In genomic region chr1:63407002-63407401, GRCh38 we compare ENCODE assay signal across 21 cellular contexts. TPM values are rescaled to one million over a fixed set of nuclear protein-coding genes. Genes with fewer than 3 reads are reported as not detected.
DNase-seq lines count a peak whose midpoint lies in the region; ATAC-seq, FAIRE-seq and TF ChIP-seq lines count a peak whose summit lies in the region.
"Had no signal": no experiment of that assay in that cellular context is flagged by ENCODE, and none has a peak within 500 bp of the region (broad histone marks: within the 10 kb centered on the region; RNA-seq: fewer than 3 reads in every experiment).

No MANE protein-coding gene starts in this region.

- H3K56ac ChIP-seq in IMR-90 (ENCODE audit: extremely low read depth, insufficient read depth, low read length) = no peak overlapping the region

- H3K18ac ChIP-seq in IMR-90 (ENCODE audit: low read depth, low read length) = no peak overlapping the region

- H3K4me3 Mint-ChIP-seq in glutamatergic neuron (ENCODE audit: unreplicated experiment) = no peak overlapping the region
- H3K4me3 Mint-ChIP-seq in activated CD4-positive, alpha-beta T cell treated with anti-CD3 and anti-CD28 coated beads for 36 hours = no peak overlapping the region
- no peak overlapping the region for H3K4me3 Mint-ChIP-seq in activated CD4-positive, alpha-beta T cell treated with anti-CD3 and anti-CD28 coated beads, Interleukin-2, amount 10 ng/mL, durations not matched to agents 24 days and 14 days
- H3K4me3 Mint-ChIP-seq: CD4-positive, CD25-positive, alpha-beta regulatory T cell had no signal

- no peak overlapping the region for H2BK15ac ChIP-seq in IMR-90 (ENCODE audit: low read depth, low read length)

- H3K27ac ChIP-seq in IMR-90 (ENCODE audit: insufficient read depth, low read length) (peak overlapping the region; percentile 72; the same call in 1 of the 2 replicates), pancreas (no peak overlapping the region)

- DNase-seq in IMR-90 = peak; percentile 62
- DNase-seq in bronchial epithelial cell (ENCODE audit: low read depth) = peak; percentile 62
- DNase-seq in iris pigment epithelial cell (ENCODE audit: low read depth) = peak; percentile 57
- no peak for DNase-seq in pancreas
- DNase-seq in glutamatergic neuron = no peak
- DNase-seq in activated CD4-positive, alpha-beta T cell treated with anti-CD3 and anti-CD28 coated beads for 36 hours = no peak
- DNase-seq in activated CD4-positive, alpha-beta T cell treated with anti-CD3 and anti-CD28 coated beads, Interleukin-2, amount 10 ng/mL, durations not matched to agents 24 days and 14 days = no peak
- DNase-seq: CD4-positive, CD25-positive, alpha-beta regulatory T cell; KBM-7; MV-4-11; NCI-H1105 treated with DMSO at 0.1 percent for 48 hours; NCI-H1694; NCI-H2081; NCI-H2171; NCI-H345; NCI-H524; NCI-H774; NK-92 treated with Interleukin-12 subunit alpha and Interleukin-12 subunit beta, amount 100 ng/mL, for 24 hours; SIG-M5 had no signal

- peak overlapping the region in 1 of 2 experiments; percentile 55; a peak in 1 of 4 replicates for H4K8ac ChIP-seq in IMR-90 (ENCODE audit: low read depth in 2 of 2, low read length in 2 of 2)

- H3K4me1 Mint-ChIP-seq in glutamatergic neuron (ENCODE audit: low read depth, unreplicated experiment) = no peaks in the 10 kb centered on the region
- H3K4me1 Mint-ChIP-seq in activated CD4-positive, alpha-beta T cell treated with anti-CD3 and anti-CD28 coated beads for 36 hours = peaks cover 3% of the 10 kb centered on the region
- H3K4me1 Mint-ChIP-seq in activated CD4-positive, alpha-beta T cell treated with anti-CD3 and anti-CD28 coated beads, Interleukin-2, amount 10 ng/mL, durations not matched to agents 24 days and 14 days = no peaks in the 10 kb centered on the region

- H4K20me1 ChIP-seq in IMR-90 (ENCODE audit: insufficient read depth, low read length) = no peaks in the 10 kb centered on the region

- H2AFZ ChIP-seq in IMR-90 (replicated peaks; ENCODE audit: low read length, poor library complexity) = no peak overlapping the region

- H2AK5ac ChIP-seq in IMR-90 (ENCODE audit: low read depth, low read length) = no peak overlapping the region

- no peak overlapping the region for H2AK9ac ChIP-seq in IMR-90 (replicated peaks; ENCODE audit: low read depth, low read length, poor library complexity)

- BruUV-seq in IMR-90 (replicated peaks; lab: Mats Ljungman, UMichigan) = no TSS peak

- peak overlapping the region; percentile 87 for H2BK5ac ChIP-seq in IMR-90 (ENCODE audit: low read depth, low read length, poor library complexity, severe bottlenecking)

- no peak for FAIRE-seq in bronchial epithelial cell (lab: Jason Lieb, UNC)
- peak; percentile 34 for FAIRE-seq in pancreas (lab: Jason Lieb, UNC)
- FAIRE-seq: H1 had no signal

- H3K9me3 ChIP-seq in IMR-90 (ENCODE audit: control insufficient read depth, insufficient read depth, low read length) (no peaks in the 10 kb centered on the region), pancreas (no peaks in the 10 kb centered on the region)

- no peaks in the 10 kb centered on the region for H3K36me3 ChIP-seq in IMR-90 (ENCODE audit: control insufficient read depth, insufficient read depth, low read length)
- no peaks in the 10 kb centered on the region for H3K36me3 ChIP-seq in bronchial epithelial cell (ENCODE audit: control insufficient read depth, insufficient read depth, low read length)
- H3K36me3 ChIP-seq in pancreas = no peaks in the 10 kb centered on the region

- peak; percentile 21; the same call in 1 of the 2 replicates for ATAC-seq in IMR-90 (ENCODE audit: low read depth)
- ATAC-seq in pancreas = no peak
- no peak for ATAC-seq in activated CD4-positive, alpha-beta T cell treated with anti-CD3 and anti-CD28 coated beads for 36 hours
- ATAC-seq: Panc1 had no signal

- CTCF ChIA-PET in IMR-90 (lab: Yijun Ruan, JAX) = interaction anchor here (0.6 to 1.3 kb wide), 2 partner anchors 9 to 1488 kb away, joined by 3 to 5 read pairs; no protein-coding TSS in a partner anchor
- CTCF ChIA-PET in activated CD4-positive, alpha-beta T cell treated with anti-CD3 and anti-CD28 coated beads for 36 hours (lab: Charles Lee) = interaction anchor here (0.7 to 1.9 kb wide), 2 partner anchors 10 to 131 kb away, joined by 3 to 7 read pairs; no protein-coding TSS in a partner anchor

- H4K91ac ChIP-seq in IMR-90 (ENCODE audit: insufficient read depth, low read depth, low read length) = no peak overlapping the region

- no peak for TF ChIP-seq CTCF in IMR-90 (conservative IDR thresholded peaks at IDR 0.05; ENCODE audit: low read depth, low read length)
- no peak for TF ChIP-seq CTCF in bronchial epithelial cell (IDR thresholded peaks at IDR 0.05; ENCODE audit: insufficient read depth, low read length, severe bottlenecking)
- TF ChIP-seq CTCF in pancreas (IDR thresholded peaks at IDR 0.05) = no peak
- TF ChIP-seq CTCF in glutamatergic neuron (IDR thresholded peaks at IDR 0.05; ENCODE audit: partially characterized antibody, unreplicated experiment) = no peak

- no peaks in the 10 kb centered on the region for H3K36me3 Mint-ChIP-seq in glutamatergic neuron (ENCODE audit: unreplicated experiment)
- peaks cover 29% of the 10 kb centered on the region for H3K36me3 Mint-ChIP-seq in activated CD4-positive, alpha-beta T cell treated with anti-CD3 and anti-CD28 coated beads for 36 hours (ENCODE audit: low read depth)
- H3K36me3 Mint-ChIP-seq in activated CD4-positive, alpha-beta T cell treated with anti-CD3 and anti-CD28 coated beads, Interleukin-2, amount 10 ng/mL, durations not matched to agents 24 days and 14 days (ENCODE audit: low read depth) = peaks cover 25% of the 10 kb centered on the region

- dilution Hi-C loops in IMR-90 (cut with HindIII; ENCODE audit: low sequenced_read_pairs, unreplicated experiment) = no loop called here

- H3K4me1 ChIP-seq in IMR-90 (ENCODE audit: control insufficient read depth, insufficient read depth, low read length) = peaks cover 6% of the 10 kb centered on the region
- peaks cover 0 to 7% (median 4%) of the 10 kb centered on the region in 3 donors for H3K4me1 ChIP-seq in pancreas

- intact Hi-C loops in IMR-90 (cut with micrococcal nuclease) (loop anchor here (5.0 kb wide), 1 partner anchor 40 kb away; the partner anchor contains the start of gene ALG6), pancreas (cut with DNase I) (no loop called here)
- intact Hi-C loops in activated CD4-positive, alpha-beta T cell treated with anti-CD3 and anti-CD28 coated beads for 36 hours (cut with DNase I, micrococcal nuclease) = no loop called here
- intact Hi-C loops in activated CD4-positive, alpha-beta T cell treated with anti-CD3 and anti-CD28 coated beads, Interleukin-2, amount 10 ng/mL, durations not matched to agents 24 days and 14 days (cut with micrococcal nuclease) = no loop called here

- TF ChIP-seq RAD21 in IMR-90 (IDR thresholded peaks at IDR 0.05; ENCODE audit: low read length) = no peak

- H3K4me2 ChIP-seq in IMR-90 (ENCODE audit: low read depth, low read length) = peak overlapping the region; percentile 30; the same call in 1 of the 2 replicates

- in situ Hi-C loops in IMR-90 (cut with MboI; ENCODE audit: low sequenced_read_pairs) = no loop called here

- peak overlapping the region; percentile 13; the same call in 1 of the 2 replicates for H2BK120ac ChIP-seq in IMR-90 (ENCODE audit: low read depth, low read length)

- H3K79me1 ChIP-seq in IMR-90 (ENCODE audit: low read depth in 1 of 2, low read length in 2 of 2) = no peaks in the 10 kb centered on the region

- no peak overlapping the region for H2BK20ac ChIP-seq in IMR-90 (ENCODE audit: low read depth, low read length)

- no peak overlapping the region for H3K9ac ChIP-seq in IMR-90 (ENCODE audit: low read depth, low read length)

- H3K9me3 Mint-ChIP-seq in glutamatergic neuron (ENCODE audit: unreplicated experiment) = no peaks in the 10 kb centered on the region
- H3K9me3 Mint-ChIP-seq in activated CD4-positive, alpha-beta T cell treated with anti-CD3 and anti-CD28 coated beads for 36 hours (ENCODE audit: low read depth) = no peaks in the 10 kb centered on the region
- H3K9me3 Mint-ChIP-seq in activated CD4-positive, alpha-beta T cell treated with anti-CD3 and anti-CD28 coated beads, Interleukin-2, amount 10 ng/mL, durations not matched to agents 24 days and 14 days = no peaks in the 10 kb centered on the region
- H3K9me3 Mint-ChIP-seq: CD4-positive, CD25-positive, alpha-beta regulatory T cell had no signal

- H3K23ac ChIP-seq in IMR-90 (ENCODE audit: low read depth, low read length) = no peak overlapping the region

- no peak overlapping the region for H3K27ac Mint-ChIP-seq in glutamatergic neuron (ENCODE audit: unreplicated experiment)
- H3K27ac Mint-ChIP-seq in activated CD4-positive, alpha-beta T cell treated with anti-CD3 and anti-CD28 coated beads for 36 hours = no peak overlapping the region
- H3K27ac Mint-ChIP-seq in activated CD4-positive, alpha-beta T cell treated with anti-CD3 and anti-CD28 coated beads, Interleukin-2, amount 10 ng/mL, durations not matched to agents 24 days and 14 days = no peak overlapping the region
- H3K27ac Mint-ChIP-seq: CD4-positive, CD25-positive, alpha-beta regulatory T cell had no signal

- no peaks in the 10 kb centered on the region for H3K27me3 ChIP-seq in IMR-90 (ENCODE audit: control insufficient read depth, insufficient read depth, low read length)
- H3K27me3 ChIP-seq in bronchial epithelial cell (ENCODE audit: control insufficient read depth, insufficient read depth, low read length) = no peaks in the 10 kb centered on the region
- H3K27me3 ChIP-seq in pancreas = no peaks in the 10 kb centered on the region

- no peak overlapping the region for H3K14ac ChIP-seq in IMR-90 (replicated peaks; ENCODE audit: low read depth, low read length)

- no peak overlapping the region for H3K4me3 ChIP-seq in IMR-90 (ENCODE audit: insufficient read depth, low read depth, low read length)
- no peak overlapping the region for H3K4me3 ChIP-seq in bronchial epithelial cell (ENCODE audit: low read depth, low read length)
- H3K4me3 ChIP-seq in pancreas = no peak overlapping the region

- no peak overlapping the region for H3K4ac ChIP-seq in IMR-90 (ENCODE audit: low read depth, low read length)

- H4K5ac ChIP-seq in IMR-90 (ENCODE audit: low read depth, low read length) = no peak overlapping the region

- POLR2A ChIA-PET in IMR-90 (lab: Charles Lee; ENCODE audit: unreplicated experiment) = no interaction called here
- POLR2A ChIA-PET in activated CD4-positive, alpha-beta T cell treated with anti-CD3 and anti-CD28 coated beads for 36 hours (lab: Charles Lee) = no interaction called here

- no peaks in the 10 kb centered on the region for H3K27me3 Mint-ChIP-seq in glutamatergic neuron (ENCODE audit: unreplicated experiment)
- no peaks in the 10 kb centered on the region for H3K27me3 Mint-ChIP-seq in activated CD4-positive, alpha-beta T cell treated with anti-CD3 and anti-CD28 coated beads for 36 hours
- H3K27me3 Mint-ChIP-seq in activated CD4-positive, alpha-beta T cell treated with anti-CD3 and anti-CD28 coated beads, Interleukin-2, amount 10 ng/mL, durations not matched to agents 24 days and 14 days = no peaks in the 10 kb centered on the region
- H3K27me3 Mint-ChIP-seq: CD4-positive, CD25-positive, alpha-beta regulatory T cell had no signal

- no peak for TF ChIP-seq POLR2A in IMR-90 (IDR thresholded peaks at IDR 0.05; ENCODE audit: low read depth, low read length)

- H3K9me1 ChIP-seq in IMR-90 (ENCODE audit: insufficient read depth, low read length) = no peaks in the 10 kb centered on the region

RNA-seq across cellular contexts. Expression of gene ALG6, which starts 39.6 kb away (rescaled TPM):
- 4.8 and 12.2 TPM in 2 replicates for total RNA-seq in IMR-90 (2012; rRNA removed)
- 4.2 and 6.5 TPM in 2 replicates for polyA plus RNA-seq in IMR-90 (2012; rRNA removed)
- 0.68 and 0.77 TPM in 2 replicates for polyA plus RNA-seq in IMR-90 (2012; cell fraction: cytosol; rRNA removed)
- 0.74 and 11.6 TPM in 2 replicates for polyA plus RNA-seq in IMR-90 (2012; cell fraction: nucleus; rRNA removed; ENCODE audit: low replicate concordance)
- total RNA-seq in bronchial epithelial cell = 9.2 and 12.7 TPM in 2 replicates
- 1 to 10 TPM; 3.1 to 8.8 (median 4.4) TPM for total RNA-seq in pancreas
- 10 to 100 TPM in 1 of 2 donors, 1 to 10 TPM in 1; 8.7 to 11.5 TPM for polyA plus RNA-seq in pancreas
- 8.4 TPM for total RNA-seq in glutamatergic neuron (ENCODE audit: unreplicated experiment)
- 10 to 100 TPM; 16.2 to 16.3 TPM for total RNA-seq in activated CD4-positive, alpha-beta T cell treated with anti-CD3 and anti-CD28 coated beads for 36 hours
- total RNA-seq in activated CD4-positive, alpha-beta T cell treated with anti-CD3 and anti-CD28 coated beads, Interleukin-2, amount 10 ng/mL, durations not matched to agents 24 days and 14 days = 24.5 and 27.7 TPM in 2 replicates

Comparison
In these comparisons a context has a peak if more than half of its experiments do, and no peak if none do; other contexts are left out.
1. DNase-seq: peak in IMR-90 (single experiment), bronchial epithelial cell (single experiment) and iris pigment epithelial cell (single experiment); none in pancreas (0 of 6), glutamatergic neuron (single experiment), activated CD4-positive, alpha-beta T cell treated with anti-CD3 and anti-CD28 coated beads for 36 hours (single experiment) and activated CD4-positive, alpha-beta T cell treated with anti-CD3 and anti-CD28 coated beads, Interleukin-2, amount 10 ng/mL, durations not matched to agents 24 days and 14 days (single experiment).